7 cellular contexts compared by ENCODE assay signal in genomic region chr11:76878014-76878413, GRCh38.
"Had no signal": no experiment of that assay in that cellular context is flagged by ENCODE, and none has a peak within 500 bp of the region (broad histone marks: within the 10 kb centered on the region; RNA-seq: fewer than 3 reads in every experiment).

No MANE protein-coding gene starts in this region.

- H3K4me3 ChIP-seq: GM12878 had no signal

- ATAC-seq: GM12878 had no signal

- DNase-seq: GDM1, GF-D8 had no signal

- FAIRE-seq: G401.6, GM12878, GM12891, GM18507, GM19239 had no signal
